Comparison of ENCODE assay signal across 15 cellular contexts in the genomic region with DNA sequence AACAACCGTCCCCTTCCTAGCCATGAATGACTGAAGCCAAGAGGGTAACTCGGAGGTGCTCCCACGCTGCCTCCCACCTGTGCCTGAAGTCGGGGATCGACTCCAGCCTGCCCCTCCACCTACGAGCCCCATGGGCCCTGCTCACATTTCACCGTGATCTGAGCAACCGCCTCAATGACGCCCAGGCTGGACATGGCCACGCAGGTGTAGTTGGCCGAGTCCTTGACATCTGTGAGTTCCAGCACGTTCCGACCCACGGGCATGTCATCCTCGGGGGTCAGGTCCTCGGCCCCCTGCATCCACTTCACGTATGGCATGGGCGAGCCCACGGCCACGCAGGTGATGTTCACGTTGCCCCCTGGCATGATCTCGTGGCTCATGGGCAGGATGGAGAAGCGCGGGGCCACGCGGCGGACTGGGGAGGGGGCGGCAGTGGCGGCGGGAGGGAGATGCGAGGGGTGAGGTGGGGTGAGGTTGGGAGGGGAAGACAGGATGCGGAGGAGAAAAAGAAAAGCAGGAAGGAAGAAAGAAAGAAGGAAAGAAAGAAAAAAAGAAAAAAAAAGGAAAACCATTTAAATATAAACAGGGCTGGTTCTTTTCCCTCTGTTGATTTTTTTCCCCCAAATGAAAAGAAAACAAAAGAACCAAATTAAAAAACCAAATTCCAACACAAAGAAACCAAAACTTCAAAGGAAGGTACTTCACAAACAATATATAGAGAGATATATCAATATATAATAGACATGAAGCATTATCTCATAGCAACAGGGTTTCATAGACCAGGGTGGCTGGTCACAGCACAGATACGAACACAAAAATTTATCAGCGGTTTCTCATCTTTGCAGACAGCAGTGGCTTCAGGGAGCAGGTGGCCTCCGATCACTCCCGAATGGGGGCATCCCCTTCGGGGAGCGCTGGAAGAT.
"Had no signal": no experiment of that assay in that cellular context is flagged by ENCODE, and none has a peak within 500 bp of the region (broad histone marks: within the 10 kb centered on the region; RNA-seq: fewer than 3 reads in every experiment).

No MANE protein-coding gene starts in this region.

- H3K27me3 ChIP-seq: esophagus muscularis mucosa, ovary, stomach had no signal

- H3K9me3 ChIP-seq: esophagus muscularis mucosa, mucosa of descending colon, ovary, psoas muscle, stomach had no signal

- H3K4me1 ChIP-seq: psoas muscle, stomach had no signal

- H3K4me3 ChIP-seq: esophagus muscularis mucosa, mucosa of descending colon, ovary, psoas muscle, stomach had no signal

- H3K36me3 ChIP-seq: ovary had no signal

- H3K4me3 Mint-ChIP-seq: immature natural killer cell, type B pancreatic cell had no signal

- H3K27ac ChIP-seq: esophagus muscularis mucosa, ovary, psoas muscle, stomach had no signal

- FAIRE-seq: astrocyte, bronchial epithelial cell, endothelial cell of umbilical vein had no signal

- H3K4me1 Mint-ChIP-seq: immature natural killer cell, naive B cell had no signal

- DNase-seq: activated CD4-positive, alpha-beta T cell treated with anti-CD3 and anti-CD28 coated beads, Interleukin-2, amount 50 U/mL, for 1 hour; effector CD4-positive, alpha-beta T cell; immature natural killer cell; left ventricle myocardium superior; mucosa of descending colon; naive B cell; ovary; psoas muscle; stomach had no signal

- ATAC-seq: left ventricle myocardium superior, mucosa of descending colon, psoas muscle, right cardiac atrium had no signal

- H3K27me3 Mint-ChIP-seq: type B pancreatic cell had no signal

- H3K36me3 Mint-ChIP-seq: immature natural killer cell, naive B cell had no signal

- H3K27ac Mint-ChIP-seq: immature natural killer cell, type B pancreatic cell had no signal

- H3K9me3 Mint-ChIP-seq: immature natural killer cell, naive B cell, type B pancreatic cell had no signal
